ENCODE assay signal across 8 cellular contexts in the genomic region with DNA sequence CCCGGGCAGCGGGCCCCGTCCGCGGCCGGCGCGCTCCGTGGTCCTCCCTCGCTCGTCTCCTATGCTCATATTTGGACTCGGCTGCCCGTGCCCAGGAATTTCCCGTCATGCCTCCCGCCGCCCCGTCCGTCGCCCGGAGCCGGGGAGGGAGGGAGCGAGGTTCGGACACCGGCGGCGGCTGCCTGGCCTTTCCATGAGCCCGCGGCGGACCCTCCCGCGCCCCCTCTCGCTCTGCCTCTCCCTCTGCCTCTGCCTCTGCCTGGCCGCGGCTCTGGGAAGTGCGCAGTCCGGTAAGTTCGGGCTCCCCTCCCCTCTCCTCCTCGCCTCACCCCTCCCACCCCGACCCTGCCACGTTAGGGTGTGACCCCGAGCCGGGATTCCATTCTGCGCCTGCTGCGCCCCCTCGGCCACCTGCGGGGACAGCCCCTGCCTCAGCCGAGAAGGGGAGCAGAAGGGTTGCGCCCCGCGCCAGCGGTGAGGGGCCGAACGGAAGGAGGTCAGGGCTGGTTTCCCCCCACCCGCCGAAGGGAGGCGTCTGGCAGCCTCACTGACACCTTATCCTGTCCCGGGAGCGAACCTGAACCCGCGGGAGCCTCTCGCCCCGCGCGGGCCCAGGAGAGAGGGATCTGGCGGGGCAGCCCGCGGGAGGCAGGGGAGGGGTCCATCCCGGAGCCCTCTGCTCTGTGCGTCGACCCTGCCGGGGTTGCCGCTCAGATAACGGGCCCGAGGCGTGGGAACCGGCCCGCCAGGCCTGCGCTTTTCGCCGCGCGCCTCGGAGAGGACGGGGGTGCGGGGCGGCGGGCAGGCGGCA. TPM values are rescaled to one million over a fixed set of nuclear protein-coding genes. Genes with fewer than 3 reads are reported as not detected.
A peak's percentile ranks its signal among the peaks of the same experiment; 100 is the strongest.
DNase-seq lines count a peak whose midpoint lies in the region; TF ChIP-seq lines count a peak whose summit lies in the region.

MSRB3 (plus strand) TSS at position 108 of the 811 bp plus-strand sequence. CDS start 29,897 bp downstream, outside the sequence.

- H3K4me3 ChIP-seq in HAP-1 = peak within 1 kb of the TSS; percentile 69
- H3K4me3 ChIP-seq in right atrium auricular region = peak within 1 kb of the TSS; percentile 83 to 95

- H3K27ac ChIP-seq in right atrium auricular region = peak within 1 kb of the TSS; percentile 97 to 98

- no peaks in the 10 kb centered on the region for H3K9me3 ChIP-seq in HAP-1
- H3K9me3 ChIP-seq in right atrium auricular region = no peaks in the 10 kb centered on the region

- TF ChIP-seq CTCF in right atrium auricular region (IDR thresholded peaks at IDR 0.05) = peak in 1 of 2 donors; percentile 28

- in situ Hi-C loops in HAP-1 (cut with MboI; ENCODE audit: low sequenced_read_pairs) = no loop called here

- intact Hi-C loops in posterior vena cava (cut with DNase I) = no loop called here

- H3K4me1 ChIP-seq in HAP-1 (no peaks in the 10 kb centered on the region), right atrium auricular region (peaks cover 0 to 30% of the 10 kb centered on the region in 2 donors)

- H3K27me3 ChIP-seq in HAP-1 (ENCODE audit: low read depth) (no peaks in the 10 kb centered on the region; the same call in 1 of the 2 replicates), right atrium auricular region (no peaks in the 10 kb centered on the region)

- DNase-seq in NCI-H2196 (lab: John Stamatoyannopoulos, UW; ENCODE audit: unreplicated experiment) = peak; percentile 18
- DNase-seq in NCI-H2196 treated with DMSO at 0.1 percent for 48 hours (lab: John Stamatoyannopoulos, UW; ENCODE audit: unreplicated experiment) = no peak
- peak; percentile 54 to 82 for DNase-seq in HAP-1 (ENCODE audit: low spot score in 2 of 2)
- peak; percentile 13 for DNase-seq in NCI-H69 (lab: John Stamatoyannopoulos, UW)
- peak; percentile 92 for DNase-seq in astrocyte of the hippocampus (ENCODE audit: low read depth, low spot score)
- peak; percentile 73 for DNase-seq in right atrium auricular region (ENCODE audit: low spot score)
- peak; percentile 93 for DNase-seq in posterior vena cava (ENCODE audit: low spot score)
- no peak for DNase-seq in SIG-M5 (lab: John Stamatoyannopoulos, UW)

- H3K36me3 ChIP-seq in HAP-1 (replicated peaks) (no peaks in the 10 kb centered on the region), right atrium auricular region (no peaks in the 10 kb centered on the region)

RNA-seq across cellular contexts. Expression of gene MSRB3, which starts in this region (rescaled TPM):
- total RNA-seq in right atrium auricular region (100 to 1,000 TPM in 1 of 2 donors, 10 to 100 TPM in 1; 98.3 to 108 TPM), posterior vena cava (100 to 1,000 TPM; 299 to 329 TPM)

Comparison
In these comparisons a context has a peak if more than half of its experiments do, and no peak if none do; other contexts are left out.
1. DNase-seq: peak in NCI-H2196 (single experiment), HAP-1 (2 of 2), NCI-H69 (single experiment), astrocyte of the hippocampus (single experiment), right atrium auricular region (single experiment) and posterior vena cava (single experiment); none in NCI-H2196 treated with DMSO at 0.1 percent for 48 hours (single experiment) and SIG-M5 (single experiment).